Comparison of ENCODE assay signal across 23 cellular contexts in genomic region chr4:128451270-128451905, GRCh38.
DNase-seq lines count a peak whose midpoint lies in the region; ATAC-seq, FAIRE-seq and TF ChIP-seq lines count a peak whose summit lies in the region.
"Had no signal": no experiment of that assay in that cellular context is flagged by ENCODE, and none has a peak within 500 bp of the region (broad histone marks: within the 10 kb centered on the region; RNA-seq: fewer than 3 reads in every experiment).

No MANE protein-coding gene starts in this region.

- no peak for TF ChIP-seq EP300 in A549 (IDR thresholded peaks at IDR 0.05)

- no peaks in the 10 kb centered on the region for H3K36me3 ChIP-seq in bronchial epithelial cell (ENCODE audit: control insufficient read depth, insufficient read depth, low read length)
- H3K36me3 ChIP-seq: BE2C had no signal

- H3K4me1 ChIP-seq in A549, result peaks cover 55% of the 10 kb centered on the region
- H3K4me1 ChIP-seq: BE2C, Caco-2 had no signal

- TF ChIP-seq CTCF in A549 (IDR thresholded peaks at IDR 0.05) (no peak), bronchial epithelial cell (IDR thresholded peaks at IDR 0.05; ENCODE audit: insufficient read depth, low read length, severe bottlenecking) (no peak)

- no peaks in the 10 kb centered on the region for H3K27me3 ChIP-seq in bronchial epithelial cell (ENCODE audit: control insufficient read depth, insufficient read depth, low read length)
- H3K27me3 ChIP-seq: BE2C had no signal

- H3K4me3 ChIP-seq in A549, result no peak overlapping the region
- no peak overlapping the region for H3K4me3 ChIP-seq in bronchial epithelial cell (ENCODE audit: low read depth, low read length)
- H3K4me3 ChIP-seq: PC-9 had no signal

- TF ChIP-seq POLR2A in A549 (IDR thresholded peaks at IDR 0.05; ENCODE audit: low read length), result no peak

- peak overlapping the region; percentile 73; the same call in 1 of the 3 replicates for H3K4me2 ChIP-seq in A549
- H3K4me2 ChIP-seq: PC-9 had no signal

- WGBS in A549 (ENCODE audit: missing lambda C conversion rate), result 77% methylated on average over 7 of the region's 7 CpGs

- POLR2A ChIA-PET in A549 (lab: Yijun Ruan, JAX), result no interaction called here

- FAIRE-seq in A549 (lab: Jason Lieb, UNC) (no peak), bronchial epithelial cell (lab: Jason Lieb, UNC) (peak; percentile 55)
- FAIRE-seq: GM12891 had no signal

- CTCF ChIA-PET in A549 (lab: Yijun Ruan, JAX), result no interaction called here

- DNase-seq in A549 (ENCODE audit: low read depth in 1 of 2, low spot score in 1 of 2) (no peak), NCI-H226 (peak; percentile 39), bronchial epithelial cell (ENCODE audit: low read depth) (peak; percentile 42), non-pigmented ciliary epithelial cell (ENCODE audit: low read depth) (peak; percentile 19), inferior parietal cortex (ENCODE audit: extremely low spot score) (no peak), NCI-H187 (lab: John Stamatoyannopoulos, UW) (no peak)
- no peak for DNase-seq in activated CD8-positive, alpha-beta memory T cell treated with anti-CD3 and anti-CD28 coated beads for 24 hours
- DNase-seq: BE2C; Caco-2; CD4-positive, alpha-beta T cell; DMS153; GOT3; NCI-H1105; NCI-H1694; NCI-H2107; NCI-H2227 treated with DMSO at 0.1 percent for 48 hours; NCI-H524; NCI-H82; PC-9 had no signal

- no peak for ATAC-seq in A549
- no peak for ATAC-seq in GM18867 (IDR thresholded peaks at IDR 0.05; ENCODE audit: unreplicated experiment)
- ATAC-seq: HCT116 had no signal

- no peaks in the 10 kb centered on the region for H3K9me3 ChIP-seq in A549
- H3K9me3 ChIP-seq: BE2C, Caco-2 had no signal

- peak overlapping the region; percentile 57 to 71; a peak in 5 of 6 replicates for H3K27ac ChIP-seq in A549
- H3K27ac ChIP-seq: 22Rv1, PC-9 had no signal

- TF ChIP-seq RAD21 in A549 (conservative IDR thresholded peaks at IDR 0.05 in 1 of 2, IDR thresholded peaks at IDR 0.05 in 1 of 2), result no peak

TF ChIP-seq in A549, 52 proteins besides CTCF, POLR2A, EP300 and RAD21:
- TF ChIP-seq CHD4 (IDR thresholded peaks at IDR 0.05; ENCODE audit: borderline replicate concordance) (no peak), ZC3H11A (IDR thresholded peaks at IDR 0.05) (no peak), EHF (CRISPR knock-in tag; IDR thresholded peaks at IDR 0.05) (no peak), ELK1 (IDR thresholded peaks at IDR 0.05; ENCODE audit: low read depth, low read length) (no peak), HDAC2 (IDR thresholded peaks at IDR 0.05) (no peak), CBX8 (IDR thresholded peaks at IDR 0.05) (no peak), NR3C1 (IDR thresholded peaks at IDR 0.05) (no peak), GATA3 (IDR thresholded peaks at IDR 0.05; ENCODE audit: borderline replicate concordance) (no peak), USF2 (IDR thresholded peaks at IDR 0.05) (no peak)

Comparison
In these comparisons a context has a peak if more than half of its experiments do, and no peak if none do; other contexts are left out.
1. DNase-seq: peak in NCI-H226 (single experiment), bronchial epithelial cell (single experiment) and non-pigmented ciliary epithelial cell (single experiment); none in A549 (0 of 2), inferior parietal cortex (single experiment), NCI-H187 (0 of 2) and activated CD8-positive, alpha-beta memory T cell treated with anti-CD3 and anti-CD28 coated beads for 24 hours (single experiment).